In genomic region chr9:77177894-77178794, GRCh38 we compare ENCODE assay signal across 8 cellular contexts. TPM values are rescaled to one million over a fixed set of nuclear protein-coding genes. Genes with fewer than 3 reads are reported as not detected.
DNase-seq lines count a peak whose midpoint lies in the region; ATAC-seq and TF ChIP-seq lines count a peak whose summit lies in the region.

No MANE protein-coding gene starts in this region.

- WGBS in lung, 2 donors, result 1 to 2% methylated on average over 56 to 57 of the region's 57 CpGs

- no peaks in the 10 kb centered on the region for H3K27me3 ChIP-seq in lung (ENCODE audit: control insufficient read depth, insufficient read depth)

- no peaks in the 10 kb centered on the region for H3K9me3 ChIP-seq in ES-I3 (ENCODE audit: control insufficient read depth, insufficient read depth, low read length)
- no peaks in the 10 kb centered on the region for H3K9me3 ChIP-seq in lung (ENCODE audit: control insufficient read depth in 2 of 2, insufficient read depth in 1 of 2, low read length in 1 of 2)

- DNase-seq in HFF-Myc (ENCODE audit: extremely low read depth, low read depth) (no peak), NCI-H1092 treated with DMSO at 0.1 percent for 48 hours (lab: John Stamatoyannopoulos, UW) (peak; percentile 46), ecto neural progenitor cell (ENCODE audit: low spot score) (peak; percentile 66), lung (ENCODE audit: low spot score) (peak; percentile 50), SKM-1 treated with dmso at 0.1 percent for 144 hours (lab: John Stamatoyannopoulos, UW; ENCODE audit: unreplicated experiment) (no peak)
- DNase-seq in activated CD4-positive, alpha-beta T cell treated with anti-CD3 and anti-CD28 coated beads, Interleukin-2, amount 50 U/mL, for 4 hours, result peak; percentile 39 to 41
- peak; percentile 9 for DNase-seq in stimulated activated CD8-positive, alpha-beta memory T cell treated with anti-CD3 and anti-CD28 coated beads, Interleukin-12 subunit alpha, Interleukin-12 subunit beta, amount 100 ng/mL, for 1 hour (ENCODE audit: low read depth)

- H3K27ac ChIP-seq in lung (ENCODE audit: low read depth in 1 of 2, low read length in 1 of 2), result peak overlapping the region; percentile 78 to 93

- H3K4me1 ChIP-seq in ES-I3 (ENCODE audit: insufficient read depth, low read length), result no peaks in the 10 kb centered on the region
- H3K4me1 ChIP-seq in lung (ENCODE audit: control insufficient read depth in 2 of 2, insufficient read depth in 2 of 2, low read length in 2 of 2), result peaks cover 0 to 3% of the 10 kb centered on the region in 2 donors

- H3K9ac ChIP-seq in ES-I3 (ENCODE audit: low read depth, low read length), result peak overlapping the region; percentile 85

- ATAC-seq in lung (ENCODE audit: insufficient read depth, low FRiP score), result peak; percentile 5

- H3K4me3 ChIP-seq in HFF-Myc (replicated peaks; ENCODE audit: low read depth, low read length) (peak overlapping the region; percentile 88), lung (peak overlapping the region; percentile 63)

- TF ChIP-seq CTCF in HFF-Myc (IDR thresholded peaks at IDR 0.05; ENCODE audit: low read depth, low read length, missing control alignments), result no peak
- no peak for TF ChIP-seq CTCF in lung (IDR thresholded peaks at IDR 0.05; ENCODE audit: control extremely low read depth, extremely low read depth)

- H3K36me3 ChIP-seq in ES-I3 (ENCODE audit: insufficient read depth, low read length) (no peaks in the 10 kb centered on the region), lung (ENCODE audit: control insufficient read depth in 2 of 2, insufficient read depth in 2 of 2, low read length in 2 of 2) (no peaks in the 10 kb centered on the region)

RNA-seq across cellular contexts. Expression of gene VPS13A, which starts 0.8 kb away (rescaled TPM):
- 10 to 100 TPM; 19.3 to 58.3 TPM for total RNA-seq in lung
- polyA plus RNA-seq in lung, result 10 to 100 TPM in 1 of 2 donors, 1 to 10 TPM in 1; 3.7 to 20.1 TPM

Comparison
In these comparisons a context has a peak if more than half of its experiments do, and no peak if none do; other contexts are left out.
1. DNase-seq: peak in NCI-H1092 treated with DMSO at 0.1 percent for 48 hours (single experiment), activated CD4-positive, alpha-beta T cell treated with anti-CD3 and anti-CD28 coated beads, Interleukin-2, amount 50 U/mL, for 4 hours (2 of 2), ecto neural progenitor cell (single experiment), lung (single experiment) and stimulated activated CD8-positive, alpha-beta memory T cell treated with anti-CD3 and anti-CD28 coated beads, Interleukin-12 subunit alpha, Interleukin-12 subunit beta, amount 100 ng/mL, for 1 hour (single experiment); none in HFF-Myc (single experiment) and SKM-1 treated with dmso at 0.1 percent for 144 hours (single experiment).